17 cellular contexts compared by ENCODE assay signal in the genomic region with DNA sequence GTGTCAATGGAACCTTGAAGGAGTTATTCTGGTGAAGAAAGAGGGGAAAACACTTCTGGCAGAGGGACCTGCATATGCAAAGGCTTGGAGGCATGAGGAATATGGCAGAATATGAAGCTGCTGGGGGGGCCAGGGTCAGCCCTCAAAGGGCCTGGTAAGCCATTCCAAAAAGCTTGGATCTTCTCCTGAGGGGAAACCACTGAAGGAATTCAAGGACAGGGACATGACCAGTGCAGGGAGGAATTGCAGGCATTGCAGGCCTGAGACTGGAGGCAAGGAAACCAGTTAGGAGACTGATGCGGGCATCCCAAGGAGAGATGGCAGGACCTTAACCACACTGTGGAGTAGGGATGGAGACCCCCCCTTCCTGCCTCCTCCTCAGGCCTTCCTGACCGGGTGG. TPM values are rescaled to one million over a fixed set of nuclear protein-coding genes. Genes with fewer than 3 reads are reported as not detected.
"Had no signal": no experiment of that assay in that cellular context is flagged by ENCODE, and none has a peak within 500 bp of the region (broad histone marks: within the 10 kb centered on the region; RNA-seq: fewer than 3 reads in every experiment).

No MANE protein-coding gene starts in this region.

- H3K79me2 ChIP-seq: hepatocyte had no signal

- H3K4me3 ChIP-seq: esophagus muscularis mucosa, hepatocyte, lower lobe of right lung, right lobe of liver, smooth muscle cell, tibial artery had no signal

- H3K4me1 ChIP-seq: right lobe of liver had no signal

- H3K27ac ChIP-seq: esophagus muscularis mucosa, foreskin keratinocyte, hepatocyte, lower lobe of right lung, right lobe of liver, tibial artery, WERI-Rb-1 had no signal

- H3K9me3 ChIP-seq: esophagus muscularis mucosa, lower lobe of right lung, right lobe of liver, tibial artery had no signal

- H3K27me3 ChIP-seq: esophagus muscularis mucosa, right lobe of liver, tibial artery had no signal

- H3K4me2 ChIP-seq: hepatocyte, smooth muscle cell had no signal

- FAIRE-seq: astrocyte, TTC549 had no signal

- H3K36me3 ChIP-seq: esophagus muscularis mucosa, lower lobe of right lung, right lobe of liver, tibial artery, WERI-Rb-1 had no signal

- H2AFZ ChIP-seq: hepatocyte had no signal

- DNase-seq: activated gamma-delta T cell, amniotic stem cell had no signal

RNA-seq across cellular contexts. Expression of a gene that starts 21.4 kb away (rescaled TPM):
- total RNA-seq: foreskin keratinocyte; natural killer cell treated with Interleukin-12 subunit alpha and Interleukin-12 subunit beta and Interleukin-15 and Interleukin-18, amount 100 ng/mL, for 72 hours; omental fat pad; smooth muscle cell had no signal
- polyA plus RNA-seq: keratinocyte had no signal

RNA-seq across cellular contexts. Expression of a gene that starts 42.8 kb away (rescaled TPM):
- total RNA-seq: esophagus muscularis mucosa; foreskin keratinocyte; left colon; natural killer cell treated with Interleukin-12 subunit alpha and Interleukin-12 subunit beta and Interleukin-15 and Interleukin-18, amount 100 ng/mL, for 72 hours; omental fat pad; right lobe of liver; smooth muscle cell; urinary bladder had no signal
- polyA plus RNA-seq: foreskin keratinocyte, hepatocyte had no signal
